ENCODE assay signal across 23 cellular contexts in the genomic region with DNA sequence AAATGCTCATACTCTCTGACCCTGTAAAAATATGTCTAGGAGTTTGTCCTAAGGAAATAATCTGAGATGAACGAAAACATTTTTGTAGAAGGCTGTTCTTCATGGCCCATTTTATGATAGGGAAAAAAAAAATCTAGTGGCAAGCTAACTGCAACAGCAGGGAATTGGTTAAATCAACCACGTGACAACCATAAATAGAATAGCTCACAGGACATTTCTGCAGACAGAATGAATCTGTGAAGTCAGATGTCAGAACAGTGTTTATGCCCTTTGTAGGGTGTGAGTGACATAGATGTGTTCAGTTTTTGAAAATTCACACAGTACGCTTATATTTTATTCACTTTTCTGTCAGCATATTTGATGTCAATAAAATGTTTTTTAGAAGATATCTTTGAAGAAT. TPM values are rescaled to one million over a fixed set of nuclear protein-coding genes. Genes with fewer than 3 reads are reported as not detected.
DNase-seq lines count a peak whose midpoint lies in the region; ATAC-seq and TF ChIP-seq lines count a peak whose summit lies in the region.
"Had no signal": no experiment of that assay in that cellular context is flagged by ENCODE, and none has a peak within 500 bp of the region (broad histone marks: within the 10 kb centered on the region; RNA-seq: fewer than 3 reads in every experiment).

No MANE protein-coding gene starts in this region.

- H3K4me3 ChIP-seq in prostate gland, result no peak overlapping the region
- H3K4me3 ChIP-seq: GM12878 had no signal

- intact Hi-C loops in CD14-positive monocyte (cut with micrococcal nuclease) (no loop called here), Right ventricle myocardium superior (cut with DNase I) (no loop called here), prostate gland (cut with DNase I) (no loop called here)

- TF ChIP-seq CTCF in CD14-positive monocyte (IDR thresholded peaks at IDR 0.05), result no peak
- TF ChIP-seq CTCF in prostate gland (IDR thresholded peaks at IDR 0.05), result no peak
- TF ChIP-seq CTCF in mesothelial cell of epicardium (IDR thresholded peaks at IDR 0.05; ENCODE audit: unreplicated experiment), result no peak

- H3K27ac ChIP-seq in angular gyrus (ENCODE audit: low read depth, low read length), result peak overlapping the region; percentile 54
- peak overlapping the region; percentile 17 to 18 for H3K27ac ChIP-seq in prostate gland

- H3K27me3 Mint-ChIP-seq in CD14-positive monocyte (ENCODE audit: low read depth in 3 of 3) (peaks cover 0 to 2% (median 0%) of the 10 kb centered on the region in 3 donors), mesothelial cell of epicardium (ENCODE audit: low read depth) (no peaks in the 10 kb centered on the region)
- H3K27me3 Mint-ChIP-seq: activated CD4-positive, alpha-beta T cell treated with anti-CD3 and anti-CD28 coated beads, Interleukin-2, amount 10 ng/mL, durations not matched to agents 7 days and 5 days; activated naive CD8-positive, alpha-beta T cell treated with anti-CD3 and anti-CD28 coated beads, Interleukin-2, amount 10 ng/mL, durations not matched to agents 7 days and 5 days; CD8-positive, alpha-beta memory T cell had no signal

- peaks cover 17 to 20% of the 10 kb centered on the region in 2 donors for H3K36me3 ChIP-seq in prostate gland

- H3K4me1 ChIP-seq in prostate gland (replicated peaks), result peaks cover 4% of the 10 kb centered on the region

- H3K4me3 Mint-ChIP-seq in CD14-positive monocyte (no peak overlapping the region), mesothelial cell of epicardium (no peak overlapping the region)
- H3K4me3 Mint-ChIP-seq: activated CD4-positive, alpha-beta T cell treated with anti-CD3 and anti-CD28 coated beads, Interleukin-2, amount 10 ng/mL, durations not matched to agents 7 days and 5 days; activated naive CD8-positive, alpha-beta T cell treated with anti-CD3 and anti-CD28 coated beads, Interleukin-2, amount 10 ng/mL, durations not matched to agents 7 days and 5 days; CD8-positive, alpha-beta memory T cell had no signal

- H3K27me3 ChIP-seq in prostate gland (replicated peaks; ENCODE audit: insufficient read depth), result no peaks in the 10 kb centered on the region

- DNase-seq in CD14-positive monocyte (ENCODE audit: low spot score) (no peak), Right ventricle myocardium superior (no peak), prostate gland (ENCODE audit: low spot score) (no peak), mesothelial cell of epicardium (ENCODE audit: low spot score in 2 of 2, unreplicated experiment in 2 of 2) (no peak), A172 (ENCODE audit: low spot score) (no peak), hepatic stellate cell (ENCODE audit: low spot score) (no peak)
- DNase-seq: activated CD4-positive, alpha-beta T cell treated with anti-CD3 and anti-CD28 coated beads, Interleukin-2, amount 10 ng/mL, durations not matched to agents 7 days and 5 days; activated naive CD8-positive, alpha-beta T cell treated with anti-CD3 and anti-CD28 coated beads, Interleukin-2, amount 10 ng/mL, durations not matched to agents 7 days and 5 days; activated T-cell treated with anti-CD3 and anti-CD28 coated beads for 4 hours; CD8-positive, alpha-beta memory T cell; HCEC 1CT; kidney glomerular epithelial cell; NCI-H2029; NCI-H526; PC-3; retina; stimulated activated CD4-positive, alpha-beta T cell treated with anti-CD3 and anti-CD28 coated beads, Interleukin-4, amount 100 ng/mL, for 1 hour; stimulated activated CD8-positive, alpha-beta memory T cell treated with anti-CD3 and anti-CD28 coated beads, Interleukin-4, amount 100 ng/mL, for 48 hours had no signal

- H3K4me1 Mint-ChIP-seq in CD14-positive monocyte (peaks cover 19% of the 10 kb centered on the region), mesothelial cell of epicardium (no peaks in the 10 kb centered on the region)

- peaks cover 60 to 92% of the 10 kb centered on the region in 2 donors for H3K36me3 Mint-ChIP-seq in CD14-positive monocyte
- peaks cover 23% of the 10 kb centered on the region for H3K36me3 Mint-ChIP-seq in mesothelial cell of epicardium

- H3K9me3 Mint-ChIP-seq in CD14-positive monocyte (peaks cover 0 to 1% (median 0%) of the 10 kb centered on the region in 7 donors), mesothelial cell of epicardium (no peaks in the 10 kb centered on the region)
- H3K9me3 Mint-ChIP-seq: activated CD4-positive, alpha-beta T cell treated with anti-CD3 and anti-CD28 coated beads, Interleukin-2, amount 10 ng/mL, durations not matched to agents 7 days and 5 days; activated naive CD8-positive, alpha-beta T cell treated with anti-CD3 and anti-CD28 coated beads, Interleukin-2, amount 10 ng/mL, durations not matched to agents 7 days and 5 days; CD8-positive, alpha-beta memory T cell had no signal

- TF ChIP-seq POLR2A in prostate gland (IDR thresholded peaks at IDR 0.05), result no peak

- ATAC-seq in Right ventricle myocardium superior (ENCODE audit: poor library complexity) (peak; percentile 84), GM21737 (IDR thresholded peaks at IDR 0.05; ENCODE audit: unreplicated experiment) (no peak)
- ATAC-seq: GM12878, PC-3 had no signal

- 59% methylated on average over 3 of the region's 3 CpGs for WGBS in prostate gland

- H3K9me3 ChIP-seq in prostate gland, result no peaks in the 10 kb centered on the region

- H3K27ac Mint-ChIP-seq in CD14-positive monocyte, result peak overlapping the region in 5 of 7 donors; percentile 51 to 77 (median 59)
- H3K27ac Mint-ChIP-seq in mesothelial cell of epicardium, result no peak overlapping the region
- H3K27ac Mint-ChIP-seq: activated CD4-positive, alpha-beta T cell treated with anti-CD3 and anti-CD28 coated beads, Interleukin-2, amount 10 ng/mL, durations not matched to agents 7 days and 5 days; activated naive CD8-positive, alpha-beta T cell treated with anti-CD3 and anti-CD28 coated beads, Interleukin-2, amount 10 ng/mL, durations not matched to agents 7 days and 5 days had no signal

RNA-seq across cellular contexts. Expression of a gene that starts 16.1 kb away (rescaled TPM):
- 10 to 100 TPM; 31.6 to 59.3 TPM for polyA plus RNA-seq in CD14-positive monocyte
- total RNA-seq in Right ventricle myocardium superior (60.9 TPM), prostate gland (10 to 100 TPM; 73.2 to 94.5 TPM), mesothelial cell of epicardium (48.3 to 49.4 TPM (median 48.7 TPM) in 3 replicates)
- total RNA-seq in A172 (2014; rRNA removed; shearing (Covaris generic)), result 44.0 and 47.6 TPM in 2 replicates

RNA-seq across cellular contexts. Expression of a gene that starts 16.5 kb away (rescaled TPM):
- 1 to 10 TPM; 4.1 to 4.2 TPM for polyA plus RNA-seq in CD14-positive monocyte
- total RNA-seq in Right ventricle myocardium superior (6.6 TPM), prostate gland (10 to 100 TPM in 1 of 2 donors, 1 to 10 TPM in 1; 9.9 to 17.8 TPM), mesothelial cell of epicardium (15.3 to 16.2 TPM (median 15.7 TPM) in 3 replicates)
- 7.9 and 14.2 TPM in 2 replicates for total RNA-seq in A172 (2014; rRNA removed; shearing (Covaris generic))

RNA-seq across cellular contexts. Expression of a gene that starts 34.6 kb away (rescaled TPM):
- polyA plus RNA-seq in CD14-positive monocyte, result not detected
- 0.11 TPM for total RNA-seq in Right ventricle myocardium superior
- total RNA-seq in prostate gland, result 1 to 10 TPM in 1 of 2 donors, not detected in 1; 1.8 TPM
- total RNA-seq in mesothelial cell of epicardium, result 0.18 TPM in 1 of 3 replicates, not detected in the others
- total RNA-seq in A172 (2014; rRNA removed; shearing (Covaris generic)), result not detected in 2 replicates
- total RNA-seq: activated naive CD8-positive, alpha-beta T cell treated with anti-CD3 and anti-CD28 coated beads, Interleukin-2, amount 10 ng/mL, durations not matched to agents 7 days and 5 days; CD8-positive, alpha-beta memory T cell; HT1080; M059J; PC-3 had no signal
- polyA plus RNA-seq: CD8-positive, alpha-beta memory T cell; GM12878 had no signal
